1 cellular context compared by ENCODE assay signal in the genomic region with DNA sequence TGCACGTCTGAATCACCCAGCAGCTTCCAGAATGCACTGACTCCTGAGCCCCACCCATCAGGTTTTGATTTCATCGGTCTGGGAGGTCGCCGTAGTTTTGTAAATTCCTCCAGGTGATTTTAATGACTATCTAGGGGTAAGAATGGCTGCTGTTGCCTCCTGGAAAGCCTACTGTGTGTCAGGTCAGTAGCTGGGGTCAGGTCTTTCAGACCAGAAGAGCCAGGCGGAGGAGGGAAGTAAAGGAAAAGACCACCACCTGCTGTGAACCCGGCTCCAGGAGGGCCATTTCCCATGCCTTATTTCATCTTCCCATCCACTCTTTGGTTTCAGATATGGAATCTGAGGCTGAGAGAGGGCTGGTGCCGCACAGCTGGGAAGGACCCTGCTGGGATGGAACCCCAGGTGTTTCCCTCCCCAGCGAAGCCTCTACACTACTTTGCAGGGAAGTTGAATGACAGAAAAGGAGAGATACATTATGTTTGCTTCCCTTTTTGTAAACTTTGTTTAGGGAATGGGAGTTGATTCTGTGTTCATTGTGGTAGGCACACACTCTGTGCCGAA.
TF ChIP-seq lines count a peak whose summit lies in the region.

No MANE protein-coding gene starts in this region.

TF ChIP-seq in GM23338, 12 proteins besides CTCF, POLR2A, EP300 and RAD21 (continued from another document):
- TF ChIP-seq ZNF331 (CRISPR knock-in tag; IDR thresholded peaks at IDR 0.05; ENCODE audit: low read depth) (no peak), NANOG (IDR thresholded peaks at IDR 0.05; ENCODE audit: borderline replicate concordance) (no peak), EZH2phosphoT487 (IDR thresholded peaks at IDR 0.05; ENCODE audit: unreplicated experiment) (no peak), STAT1 (IDR thresholded peaks at IDR 0.05; ENCODE audit: unreplicated experiment) (no peak), JUNB (IDR thresholded peaks at IDR 0.05; ENCODE audit: unreplicated experiment) (no peak), POLR2AphosphoS5 (IDR thresholded peaks at IDR 0.05; ENCODE audit: low read depth) (no peak)
- TF ChIP-seq, protein P1, sequence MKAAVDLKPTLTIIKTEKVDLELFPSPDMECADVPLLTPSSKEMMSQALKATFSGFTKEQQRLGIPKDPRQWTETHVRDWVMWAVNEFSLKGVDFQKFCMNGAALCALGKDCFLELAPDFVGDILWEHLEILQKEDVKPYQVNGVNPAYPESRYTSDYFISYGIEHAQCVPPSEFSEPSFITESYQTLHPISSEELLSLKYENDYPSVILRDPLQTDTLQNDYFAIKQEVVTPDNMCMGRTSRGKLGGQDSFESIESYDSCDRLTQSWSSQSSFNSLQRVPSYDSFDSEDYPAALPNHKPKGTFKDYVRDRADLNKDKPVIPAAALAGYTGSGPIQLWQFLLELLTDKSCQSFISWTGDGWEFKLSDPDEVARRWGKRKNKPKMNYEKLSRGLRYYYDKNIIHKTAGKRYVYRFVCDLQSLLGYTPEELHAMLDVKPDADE (IDR thresholded peaks at IDR 0.05) = no peak
- TF ChIP-seq, protein P2, sequence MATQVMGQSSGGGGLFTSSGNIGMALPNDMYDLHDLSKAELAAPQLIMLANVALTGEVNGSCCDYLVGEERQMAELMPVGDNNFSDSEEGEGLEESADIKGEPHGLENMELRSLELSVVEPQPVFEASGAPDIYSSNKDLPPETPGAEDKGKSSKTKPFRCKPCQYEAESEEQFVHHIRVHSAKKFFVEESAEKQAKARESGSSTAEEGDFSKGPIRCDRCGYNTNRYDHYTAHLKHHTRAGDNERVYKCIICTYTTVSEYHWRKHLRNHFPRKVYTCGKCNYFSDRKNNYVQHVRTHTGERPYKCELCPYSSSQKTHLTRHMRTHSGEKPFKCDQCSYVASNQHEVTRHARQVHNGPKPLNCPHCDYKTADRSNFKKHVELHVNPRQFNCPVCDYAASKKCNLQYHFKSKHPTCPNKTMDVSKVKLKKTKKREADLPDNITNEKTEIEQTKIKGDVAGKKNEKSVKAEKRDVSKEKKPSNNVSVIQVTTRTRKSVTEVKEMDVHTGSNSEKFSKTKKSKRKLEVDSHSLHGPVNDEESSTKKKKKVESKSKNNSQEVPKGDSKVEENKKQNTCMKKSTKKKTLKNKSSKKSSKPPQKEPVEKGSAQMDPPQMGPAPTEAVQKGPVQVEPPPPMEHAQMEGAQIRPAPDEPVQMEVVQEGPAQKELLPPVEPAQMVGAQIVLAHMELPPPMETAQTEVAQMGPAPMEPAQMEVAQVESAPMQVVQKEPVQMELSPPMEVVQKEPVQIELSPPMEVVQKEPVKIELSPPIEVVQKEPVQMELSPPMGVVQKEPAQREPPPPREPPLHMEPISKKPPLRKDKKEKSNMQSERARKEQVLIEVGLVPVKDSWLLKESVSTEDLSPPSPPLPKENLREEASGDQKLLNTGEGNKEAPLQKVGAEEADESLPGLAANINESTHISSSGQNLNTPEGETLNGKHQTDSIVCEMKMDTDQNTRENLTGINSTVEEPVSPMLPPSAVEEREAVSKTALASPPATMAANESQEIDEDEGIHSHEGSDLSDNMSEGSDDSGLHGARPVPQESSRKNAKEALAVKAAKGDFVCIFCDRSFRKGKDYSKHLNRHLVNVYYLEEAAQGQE (IDR thresholded peaks at IDR 0.05; ENCODE audit: unreplicated experiment) = no peak
